ENCODE assay signal across 1 cellular context in genomic region chr12:123358035-123358434, GRCh38.
TF ChIP-seq lines count a peak whose summit lies in the region.

No MANE protein-coding gene starts in this region.

TF ChIP-seq in IMR-90, 13 proteins besides CTCF, POLR2A, EP300 and RAD21:
- TF ChIP-seq, protein P1, sequence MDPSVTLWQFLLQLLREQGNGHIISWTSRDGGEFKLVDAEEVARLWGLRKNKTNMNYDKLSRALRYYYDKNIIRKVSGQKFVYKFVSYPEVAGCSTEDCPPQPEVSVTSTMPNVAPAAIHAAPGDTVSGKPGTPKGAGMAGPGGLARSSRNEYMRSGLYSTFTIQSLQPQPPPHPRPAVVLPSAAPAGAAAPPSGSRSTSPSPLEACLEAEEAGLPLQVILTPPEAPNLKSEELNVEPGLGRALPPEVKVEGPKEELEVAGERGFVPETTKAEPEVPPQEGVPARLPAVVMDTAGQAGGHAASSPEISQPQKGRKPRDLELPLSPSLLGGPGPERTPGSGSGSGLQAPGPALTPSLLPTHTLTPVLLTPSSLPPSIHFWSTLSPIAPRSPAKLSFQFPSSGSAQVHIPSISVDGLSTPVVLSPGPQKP (IDR thresholded peaks at IDR 0.05; ENCODE audit: borderline replicate concordance, low read depth, low read length) = no peak
- TF ChIP-seq NFE2L2 (IDR thresholded peaks at IDR 0.05; ENCODE audit: low read depth, low read length) (no peak), MXI1 (IDR thresholded peaks at IDR 0.05; ENCODE audit: borderline replicate concordance, low read depth, low read length) (no peak), CHD1 (IDR thresholded peaks at IDR 0.05; ENCODE audit: low read depth, low read length) (no peak), MAZ (IDR thresholded peaks at IDR 0.05; ENCODE audit: borderline replicate concordance, low read depth, low read length) (no peak), FOS (IDR thresholded peaks at IDR 0.05; ENCODE audit: low read depth, low read length) (no peak), MAFK (IDR thresholded peaks at IDR 0.05; ENCODE audit: low read depth, low read length) (no peak), BHLHE40 (IDR thresholded peaks at IDR 0.05; ENCODE audit: low read depth, low read length) (no peak), RFX5 (IDR thresholded peaks at IDR 0.05; ENCODE audit: low read depth, low read length) (no peak), RCOR1 (IDR thresholded peaks at IDR 0.05; ENCODE audit: insufficient replicate concordance, low read length) (no peak), SMC3 (IDR thresholded peaks at IDR 0.05; ENCODE audit: low read depth, low read length) (no peak), CEBPB (IDR thresholded peaks at IDR 0.05; ENCODE audit: low read depth, low read length) (no peak)
- TF ChIP-seq, protein P2, sequence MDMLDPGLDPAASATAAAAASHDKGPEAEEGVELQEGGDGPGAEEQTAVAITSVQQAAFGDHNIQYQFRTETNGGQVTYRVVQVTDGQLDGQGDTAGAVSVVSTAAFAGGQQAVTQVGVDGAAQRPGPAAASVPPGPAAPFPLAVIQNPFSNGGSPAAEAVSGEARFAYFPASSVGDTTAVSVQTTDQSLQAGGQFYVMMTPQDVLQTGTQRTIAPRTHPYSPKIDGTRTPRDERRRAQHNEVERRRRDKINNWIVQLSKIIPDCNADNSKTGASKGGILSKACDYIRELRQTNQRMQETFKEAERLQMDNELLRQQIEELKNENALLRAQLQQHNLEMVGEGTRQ (IDR thresholded peaks at IDR 0.05; ENCODE audit: low read depth, low read length) = no peak
TF ChIP-seq in IMR-90: peak in this region for 0.
